In the genomic region with DNA sequence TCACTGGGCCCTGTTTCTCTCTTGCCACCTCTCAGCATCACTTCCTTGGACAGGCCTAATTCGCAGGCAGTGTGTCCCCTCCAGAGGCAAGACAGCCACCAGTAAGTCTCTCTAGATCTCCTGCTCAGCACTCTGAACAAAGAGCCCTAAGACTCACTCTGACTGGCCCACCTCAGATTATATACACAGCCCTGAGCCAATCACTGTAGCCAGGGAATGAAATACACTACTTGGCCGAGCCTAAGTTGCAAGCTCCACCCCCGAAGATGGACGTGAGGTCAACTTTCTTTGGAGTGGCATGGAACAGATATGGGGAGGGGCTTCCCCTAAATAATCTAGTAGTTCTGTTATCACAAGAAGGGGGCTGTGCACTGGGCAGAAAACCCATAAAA, we compare ENCODE assay signal across 1 cellular context.
TF ChIP-seq lines count a peak whose summit lies in the region.

No MANE protein-coding gene starts in this region.

TF ChIP-seq in IMR-90, 13 proteins besides CTCF, POLR2A, EP300 and RAD21:
- no peak for TF ChIP-seq NFE2L2 (IDR thresholded peaks at IDR 0.05; ENCODE audit: low read depth, low read length)
- TF ChIP-seq BHLHE40 (IDR thresholded peaks at IDR 0.05; ENCODE audit: low read depth, low read length), result no peak
- TF ChIP-seq FOS (IDR thresholded peaks at IDR 0.05; ENCODE audit: low read depth, low read length), result no peak
- no peak for TF ChIP-seq CEBPB (IDR thresholded peaks at IDR 0.05; ENCODE audit: low read depth, low read length)
- no peak for TF ChIP-seq MAZ (IDR thresholded peaks at IDR 0.05; ENCODE audit: borderline replicate concordance, low read depth, low read length)
- TF ChIP-seq, protein P1, sequence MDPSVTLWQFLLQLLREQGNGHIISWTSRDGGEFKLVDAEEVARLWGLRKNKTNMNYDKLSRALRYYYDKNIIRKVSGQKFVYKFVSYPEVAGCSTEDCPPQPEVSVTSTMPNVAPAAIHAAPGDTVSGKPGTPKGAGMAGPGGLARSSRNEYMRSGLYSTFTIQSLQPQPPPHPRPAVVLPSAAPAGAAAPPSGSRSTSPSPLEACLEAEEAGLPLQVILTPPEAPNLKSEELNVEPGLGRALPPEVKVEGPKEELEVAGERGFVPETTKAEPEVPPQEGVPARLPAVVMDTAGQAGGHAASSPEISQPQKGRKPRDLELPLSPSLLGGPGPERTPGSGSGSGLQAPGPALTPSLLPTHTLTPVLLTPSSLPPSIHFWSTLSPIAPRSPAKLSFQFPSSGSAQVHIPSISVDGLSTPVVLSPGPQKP (IDR thresholded peaks at IDR 0.05; ENCODE audit: borderline replicate concordance, low read depth, low read length), result no peak
- no peak for TF ChIP-seq SMC3 (IDR thresholded peaks at IDR 0.05; ENCODE audit: low read depth, low read length)
- TF ChIP-seq MXI1 (IDR thresholded peaks at IDR 0.05; ENCODE audit: borderline replicate concordance, low read depth, low read length), result no peak
- TF ChIP-seq MAFK (IDR thresholded peaks at IDR 0.05; ENCODE audit: low read depth, low read length), result no peak
- TF ChIP-seq RCOR1 (IDR thresholded peaks at IDR 0.05; ENCODE audit: insufficient replicate concordance, low read length), result no peak
- no peak for TF ChIP-seq RFX5 (IDR thresholded peaks at IDR 0.05; ENCODE audit: low read depth, low read length)
- TF ChIP-seq CHD1 (IDR thresholded peaks at IDR 0.05; ENCODE audit: low read depth, low read length), result no peak
- TF ChIP-seq, protein P2, sequence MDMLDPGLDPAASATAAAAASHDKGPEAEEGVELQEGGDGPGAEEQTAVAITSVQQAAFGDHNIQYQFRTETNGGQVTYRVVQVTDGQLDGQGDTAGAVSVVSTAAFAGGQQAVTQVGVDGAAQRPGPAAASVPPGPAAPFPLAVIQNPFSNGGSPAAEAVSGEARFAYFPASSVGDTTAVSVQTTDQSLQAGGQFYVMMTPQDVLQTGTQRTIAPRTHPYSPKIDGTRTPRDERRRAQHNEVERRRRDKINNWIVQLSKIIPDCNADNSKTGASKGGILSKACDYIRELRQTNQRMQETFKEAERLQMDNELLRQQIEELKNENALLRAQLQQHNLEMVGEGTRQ (IDR thresholded peaks at IDR 0.05; ENCODE audit: low read depth, low read length), result no peak
